25 cellular contexts compared by ENCODE assay signal in the genomic region with DNA sequence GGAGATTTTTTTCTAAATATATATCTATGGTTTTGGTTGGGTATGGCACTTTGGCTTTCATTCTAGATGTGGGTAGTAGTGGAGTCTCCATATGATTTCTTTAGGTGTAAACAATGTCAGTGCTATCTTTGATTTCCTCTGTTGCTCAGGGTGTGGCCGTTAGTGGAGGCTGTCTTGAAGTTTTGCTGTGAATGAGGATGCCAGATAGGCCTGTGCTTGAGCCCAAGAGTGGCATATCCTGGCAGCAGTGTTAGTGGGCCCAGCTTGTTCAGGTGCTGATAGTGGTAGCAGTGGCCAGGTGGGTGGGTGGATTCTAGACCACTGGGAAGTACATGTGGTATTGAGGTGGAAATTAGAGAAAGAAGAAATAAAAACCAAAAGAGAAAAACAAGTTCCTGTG. TPM values are rescaled to one million over a fixed set of nuclear protein-coding genes. Genes with fewer than 3 reads are reported as not detected.
"Had no signal": no experiment of that assay in that cellular context is flagged by ENCODE, and none has a peak within 500 bp of the region (broad histone marks: within the 10 kb centered on the region; RNA-seq: fewer than 3 reads in every experiment).

No MANE protein-coding gene starts in this region.

- H3K9me3 Mint-ChIP-seq: natural killer cell; neural crest cell; stimulated activated memory B cell treated with anti-CD40 and anti-IgM and Interleukin-4, amounts not matched to agents 10 μg/mL and 1 μg/mL and 100 μg/mL, for 72 hours had no signal

- H3K27me3 Mint-ChIP-seq: stimulated activated memory B cell treated with anti-CD40 and anti-IgM and Interleukin-4, amounts not matched to agents 10 μg/mL and 1 μg/mL and 100 μg/mL, for 72 hours had no signal

- H3K27ac ChIP-seq: epithelial cell of prostate, esophagus muscularis mucosa, gastrocnemius medialis, spleen, stomach, thoracic aorta, transverse colon had no signal

- H3K27me3 ChIP-seq: esophagus muscularis mucosa, gastrocnemius medialis, spleen, stomach, transverse colon had no signal

- H3K4me1 Mint-ChIP-seq: neural crest cell; stimulated activated memory B cell treated with anti-CD40 and anti-IgM and Interleukin-4, amounts not matched to agents 10 μg/mL and 1 μg/mL and 100 μg/mL, for 72 hours had no signal

- DNase-seq: cortex of kidney; effector memory CD4-positive, alpha-beta T cell; gastrocnemius medialis; islet precursor cell; mammary epithelial cell; mucosa of descending colon; natural killer cell; posterior cingulate gyrus; spleen; stimulated activated CD4-positive, alpha-beta T cell treated with anti-CD3 and anti-CD28 coated beads, Interleukin-15, amount 100 ng/mL, for 24 hours; stimulated activated CD4-positive, alpha-beta T cell treated with anti-CD3 and anti-CD28 coated beads, Interleukin-1b, Interleukin-23, amount 100 ng/mL, for 48 hours; stimulated activated CD4-positive, alpha-beta T cell treated with anti-CD3 and anti-CD28 coated beads, Interleukin-4, amount 100 ng/mL, for 24 hours; stomach; substantia nigra; transverse colon had no signal

- H3K36me3 Mint-ChIP-seq: natural killer cell; stimulated activated memory B cell treated with anti-CD40 and anti-IgM and Interleukin-4, amounts not matched to agents 10 μg/mL and 1 μg/mL and 100 μg/mL, for 72 hours had no signal

- H3K36me3 ChIP-seq: esophagus muscularis mucosa, gastrocnemius medialis, spleen, stomach, thoracic aorta, transverse colon had no signal

- H3K9me3 ChIP-seq: esophagus muscularis mucosa, gastrocnemius medialis, mucosa of descending colon, spleen, stomach, thoracic aorta, transverse colon had no signal

- H3K27ac Mint-ChIP-seq: stimulated activated memory B cell treated with anti-CD40 and anti-IgM and Interleukin-4, amounts not matched to agents 10 μg/mL and 1 μg/mL and 100 μg/mL, for 72 hours had no signal

- H3K4me1 ChIP-seq: gastrocnemius medialis, spleen, stomach, transverse colon had no signal

- ATAC-seq: gastrocnemius medialis; left lobe of liver; mucosa of descending colon; natural killer cell; sciatic nerve; stimulated activated memory B cell treated with anti-CD40 and anti-IgM and Interleukin-4, amounts not matched to agents 10 μg/mL and 1 μg/mL and 100 μg/mL, for 72 hours had no signal

- H3K4me3 ChIP-seq: esophagus muscularis mucosa, gastrocnemius medialis, mucosa of descending colon, spleen, stomach, thoracic aorta, transverse colon had no signal

- H3K4me3 Mint-ChIP-seq: natural killer cell; neural crest cell; stimulated activated memory B cell treated with anti-CD40 and anti-IgM and Interleukin-4, amounts not matched to agents 10 μg/mL and 1 μg/mL and 100 μg/mL, for 72 hours had no signal

RNA-seq across cellular contexts. Expression of gene UTY, which starts 8.9 kb away (rescaled TPM):
- total RNA-seq: mammary epithelial cell, mesenteric fat pad, neural crest cell, osteocyte, sciatic nerve, ureter had no signal
